Comparison of ENCODE assay signal across 11 cellular contexts in genomic region chr7:99253369-99253768, GRCh38. TPM values are rescaled to one million over a fixed set of nuclear protein-coding genes. Genes with fewer than 3 reads are reported as not detected.
"Had no signal": no experiment of that assay in that cellular context is flagged by ENCODE, and none has a peak within 500 bp of the region (broad histone marks: within the 10 kb centered on the region; RNA-seq: fewer than 3 reads in every experiment).

No MANE protein-coding gene starts in this region.

- FAIRE-seq: HepG2 had no signal

- H3K27ac ChIP-seq: GM23248, HL-60 had no signal

- H3K4me3 ChIP-seq: GM23248, HAP-1 had no signal

- ATAC-seq: HCT116 had no signal

- DNase-seq: GM23248, GOT3, H7, HFFc6 had no signal

- H3K9me3 ChIP-seq: HAP-1 had no signal

- H3K9ac ChIP-seq: GM23248 had no signal

- H3K36me3 ChIP-seq: HAP-1 had no signal

- H2AFZ ChIP-seq: GM23248 had no signal

RNA-seq across cellular contexts. Expression of gene MYH16, which starts 19.3 kb away (rescaled TPM):
- total RNA-seq: GM23248, H7 had no signal
- polyA plus RNA-seq: GM23248, IgD-negative memory B cell had no signal

RNA-seq across cellular contexts. Expression of gene KPNA7, which starts 45.5 kb away (rescaled TPM):
- total RNA-seq: GM23248, H4, H7, HFFc6, HT1080 had no signal
- polyA plus RNA-seq: GM23248, IgD-negative memory B cell had no signal
